In the genomic region with DNA sequence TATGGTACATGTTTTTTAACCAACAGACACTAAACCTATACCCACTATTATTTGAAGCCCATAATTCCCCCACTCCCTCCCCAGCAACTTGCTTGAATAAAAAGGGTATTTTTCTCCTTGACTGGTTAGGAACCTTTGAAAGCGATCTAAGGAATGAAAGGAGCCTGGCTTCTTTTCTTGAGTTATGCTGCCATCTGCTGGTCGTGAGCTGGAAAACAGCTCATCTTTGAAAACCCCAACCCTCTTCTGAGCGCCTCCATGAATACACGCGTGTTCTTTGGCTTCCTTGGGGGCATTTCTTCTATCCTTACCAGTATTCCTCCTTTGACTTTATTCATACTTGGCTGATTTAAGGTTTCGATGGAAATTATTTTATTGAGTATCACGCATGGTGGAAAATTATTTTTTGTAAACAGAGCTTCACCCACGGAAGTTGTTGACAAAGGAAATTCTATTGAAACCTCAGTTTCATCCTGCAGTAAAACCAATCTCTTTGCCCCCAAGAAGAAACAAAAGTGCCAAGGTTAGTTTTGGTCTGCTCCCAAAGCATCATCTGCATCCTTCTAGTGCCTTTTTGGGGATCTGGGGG, we compare ENCODE assay signal across 8 cellular contexts.
DNase-seq lines count a peak whose midpoint lies in the region; ATAC-seq, FAIRE-seq and TF ChIP-seq lines count a peak whose summit lies in the region.

No MANE protein-coding gene starts in this region.

- H3K36me3 ChIP-seq in body of pancreas (replicated peaks in 1 of 2; ENCODE audit: insufficient read depth in 1 of 2, low read depth in 2 of 2): no peaks in the 10 kb centered on the region

- peaks cover 5% of the 10 kb centered on the region for H3K9me3 ChIP-seq in CD4-positive, alpha-beta T cell (ENCODE audit: control insufficient read depth, low read length)
- H3K9me3 ChIP-seq in body of pancreas: no peaks in the 10 kb centered on the region

- WGBS in body of pancreas, 2 donors: 5 to 9% methylated on average over 8 of the region's 8 CpGs

- TF ChIP-seq CTCF in CD4-positive, alpha-beta T cell (IDR thresholded peaks at IDR 0.05): peak; percentile 82
- TF ChIP-seq CTCF in body of pancreas (IDR thresholded peaks at IDR 0.05): peak; percentile 42 to 77 (median 71)

- H3K27me3 ChIP-seq in CD4-positive, alpha-beta T cell (ENCODE audit: control insufficient read depth, insufficient read depth, low read length): no peaks in the 10 kb centered on the region
- no peaks in the 10 kb centered on the region for H3K27me3 ChIP-seq in body of pancreas

- intact Hi-C loops in CD4-positive, alpha-beta T cell (cut with DNase I, micrococcal nuclease): loop anchor here (1.0 to 10.0 kb wide), 5 partner anchors 215 to 957 kb away; a partner anchor contains a TSS
- intact Hi-C loops in body of pancreas (cut with DNase I): loop anchor here (5.0 kb wide), 1 partner anchor 214 kb away; no protein-coding TSS in a partner anchor

- H3K4me3 ChIP-seq in body of pancreas: no peak overlapping the region

- H3K27ac ChIP-seq in CD4-positive, alpha-beta T cell (ENCODE audit: low read depth, low read length): no peak overlapping the region
- H3K27ac ChIP-seq in body of pancreas: no peak overlapping the region

- peak; percentile 71 for ATAC-seq in CD4-positive, alpha-beta T cell (ENCODE audit: poor library complexity)
- ATAC-seq in GM21576 (IDR thresholded peaks at IDR 0.05; ENCODE audit: unreplicated experiment) (peak; percentile 64), body of pancreas (peak; percentile 80), HG03196 (IDR thresholded peaks at IDR 0.05; ENCODE audit: unreplicated experiment) (no peak)

- H3K9me3 Mint-ChIP-seq in CD4-positive, alpha-beta T cell: no peaks in the 10 kb centered on the region

- H3K4me1 Mint-ChIP-seq in CD4-positive, alpha-beta T cell (ENCODE audit: low read depth): peaks cover 6% of the 10 kb centered on the region

- no peak overlapping the region for H3K4me3 Mint-ChIP-seq in CD4-positive, alpha-beta T cell

- POLR2A ChIA-PET in CD4-positive, alpha-beta T cell (lab: Charles Lee): interaction anchor here (0.7 to 1.1 kb wide), 3 partner anchors 14 to 341 kb away, joined by 4 read pairs; no protein-coding TSS in a partner anchor

- H3K27me3 Mint-ChIP-seq in CD4-positive, alpha-beta T cell: peaks cover 28% of the 10 kb centered on the region

- no peaks in the 10 kb centered on the region for H3K36me3 Mint-ChIP-seq in CD4-positive, alpha-beta T cell (ENCODE audit: low read depth)

- CTCF ChIA-PET in CD4-positive, alpha-beta T cell (lab: Charles Lee): interaction anchor here (1.0 to 2.1 kb wide), 7 partner anchors 9 to 216 kb away, joined by 3 to 7 read pairs (median 3); no protein-coding TSS in a partner anchor

- no peak for TF ChIP-seq POLR2A in body of pancreas (IDR thresholded peaks at IDR 0.05)

- no peak overlapping the region for H3K27ac Mint-ChIP-seq in CD4-positive, alpha-beta T cell

- no peaks in the 10 kb centered on the region for H3K4me1 ChIP-seq in body of pancreas

- FAIRE-seq in TTC549 (lab: Jason Lieb, UNC): peak; percentile 68

- DNase-seq in CD4-positive, alpha-beta T cell: peak; percentile 23 to 64 (median 42)
- DNase-seq in NCI-H2029 (lab: John Stamatoyannopoulos, UW): peak; percentile 14
- peak; percentile 53 to 66 (median 58) for DNase-seq in body of pancreas
- peak; percentile 95 for DNase-seq in inferior parietal cortex (ENCODE audit: extremely low spot score)
- DNase-seq in stimulated activated CD4-positive, alpha-beta T cell treated with anti-CD3 and anti-CD28 coated beads, Interleukin-15, amount 100 ng/mL, for 24 hours: peak; percentile 61

Comparison
In these comparisons a context has a peak if more than half of its experiments do, and no peak if none do; other contexts are left out.
1. DNase-seq: peak in every context shown above with its lines; median percentile 95 in inferior parietal cortex; 61 in stimulated activated CD4-positive, alpha-beta T cell treated with anti-CD3 and anti-CD28 coated beads, Interleukin-15, amount 100 ng/mL, for 24 hours; 58 in body of pancreas; 42 in CD4-positive, alpha-beta T cell; 14 in NCI-H2029.